Comparison of ENCODE assay signal across 26 cellular contexts in the genomic region with DNA sequence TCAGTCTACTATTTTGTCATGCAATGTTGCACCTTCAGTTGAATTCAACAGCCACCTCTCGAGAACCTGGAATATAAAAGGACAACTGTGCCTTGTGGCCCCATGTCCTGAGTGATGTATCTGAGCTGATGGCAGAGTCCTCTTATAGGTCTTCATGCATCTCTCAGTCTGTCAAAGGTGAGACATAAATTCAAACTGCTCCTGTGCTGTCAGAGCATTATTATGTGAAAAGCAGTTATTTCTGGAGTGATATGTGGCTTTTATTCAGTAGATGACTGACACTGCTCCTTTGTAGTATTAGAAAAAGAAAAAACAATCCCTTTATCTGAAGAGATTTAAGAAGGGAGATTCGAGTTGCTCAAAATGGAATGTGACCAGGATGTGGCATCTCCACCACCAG. TPM values are rescaled to one million over a fixed set of nuclear protein-coding genes. Genes with fewer than 3 reads are reported as not detected.
DNase-seq lines count a peak whose midpoint lies in the region; ATAC-seq, FAIRE-seq and TF ChIP-seq lines count a peak whose summit lies in the region.
"Had no signal": no experiment of that assay in that cellular context is flagged by ENCODE, and none has a peak within 500 bp of the region (broad histone marks: within the 10 kb centered on the region; RNA-seq: fewer than 3 reads in every experiment).

No MANE protein-coding gene starts in this region.

- no peak for DNase-seq in activated CD4-positive, alpha-beta T cell treated with anti-CD3 and anti-CD28 coated beads, Interleukin-2, amount 10 ng/mL, durations not matched to agents 24 days and 14 days
- DNase-seq in activated CD4-positive, alpha-beta T cell treated with anti-CD3 and anti-CD28 coated beads for 48 hours, result no peak
- no peak for DNase-seq in CD4-positive, alpha-beta T cell
- DNase-seq in T-cell (no peak), epithelial cell of prostate (ENCODE audit: low read depth, low spot score) (no peak), AG08395 (ENCODE audit: low spot score) (no peak), urothelium cell line (ENCODE audit: low spot score) (no peak)
- DNase-seq: amygdala; cortex of kidney; GOT3; mesendoderm; NCI-H1105 treated with DMSO at 0.1 percent for 48 hours; NCI-H2029 treated with DMSO at 0.1 percent for 48 hours; NCI-H345; NCI-H82; retina; SHP77 treated with DMSO at 0.1 percent for 48 hours; spleen; stimulated activated CD4-positive, alpha-beta T cell treated with anti-CD3 and anti-CD28 coated beads, Interleukin-4, amount 100 ng/mL, for 24 hours; T-helper 1 cell had no signal

- H3K4me3 Mint-ChIP-seq in activated CD4-positive, alpha-beta T cell treated with anti-CD3 and anti-CD28 coated beads, Interleukin-2, amount 10 ng/mL, durations not matched to agents 24 days and 14 days, result peak overlapping the region; percentile 78
- H3K4me3 Mint-ChIP-seq in CD4-positive, alpha-beta T cell, result no peak overlapping the region
- no peak overlapping the region for H3K4me3 Mint-ChIP-seq in T-cell
- H3K4me3 Mint-ChIP-seq: B cell, type B pancreatic cell had no signal

- no peak for FAIRE-seq in urothelium cell line (lab: Jason Lieb, UNC)
- FAIRE-seq: D721Med, endometrium had no signal

- H3K27ac ChIP-seq in CD4-positive, alpha-beta T cell (ENCODE audit: low read depth, low read length), result no peak overlapping the region
- peak overlapping the region; percentile 100 for H3K27ac ChIP-seq in epithelial cell of prostate
- H3K27ac ChIP-seq: HL-60 had no signal

- no peak for ATAC-seq in CD4-positive, alpha-beta T cell (ENCODE audit: poor library complexity)
- no peak for ATAC-seq in T-cell (replicated peaks in 1 of 4)
- ATAC-seq in HG02981 (IDR thresholded peaks at IDR 0.05; ENCODE audit: unreplicated experiment), result no peak

- H3K36me3 Mint-ChIP-seq in activated CD4-positive, alpha-beta T cell treated with anti-CD3 and anti-CD28 coated beads, Interleukin-2, amount 10 ng/mL, durations not matched to agents 24 days and 14 days (ENCODE audit: low read depth), result peaks cover 69% of the 10 kb centered on the region
- H3K36me3 Mint-ChIP-seq in CD4-positive, alpha-beta T cell (ENCODE audit: low read depth), result peaks cover 89% of the 10 kb centered on the region
- H3K36me3 Mint-ChIP-seq in T-cell, result peaks cover 59% of the 10 kb centered on the region

- no peaks in the 10 kb centered on the region for H3K27me3 Mint-ChIP-seq in activated CD4-positive, alpha-beta T cell treated with anti-CD3 and anti-CD28 coated beads, Interleukin-2, amount 10 ng/mL, durations not matched to agents 24 days and 14 days
- H3K27me3 Mint-ChIP-seq in CD4-positive, alpha-beta T cell, result no peaks in the 10 kb centered on the region
- H3K27me3 Mint-ChIP-seq in T-cell, result no peaks in the 10 kb centered on the region
- H3K27me3 Mint-ChIP-seq: B cell, type B pancreatic cell had no signal

- no peaks in the 10 kb centered on the region for H3K9me3 Mint-ChIP-seq in activated CD4-positive, alpha-beta T cell treated with anti-CD3 and anti-CD28 coated beads, Interleukin-2, amount 10 ng/mL, durations not matched to agents 24 days and 14 days
- no peaks in the 10 kb centered on the region for H3K9me3 Mint-ChIP-seq in CD4-positive, alpha-beta T cell
- no peaks in the 10 kb centered on the region for H3K9me3 Mint-ChIP-seq in T-cell
- H3K9me3 Mint-ChIP-seq: type B pancreatic cell had no signal

- CTCF ChIA-PET in CD4-positive, alpha-beta T cell (lab: Charles Lee), result interaction anchor here (1.4 to 2.9 kb wide), 4 partner anchors 16 to 52 kb away, joined by 5 to 11 read pairs (median 8); no protein-coding TSS in a partner anchor
- CTCF ChIA-PET in T-cell (lab: Charles Lee), result interaction anchor here in 1 of 2 donors (0.9 to 1.9 kb wide), 2 partner anchors 16 to 17 kb away, joined by 3 to 7 read pairs; no protein-coding TSS in a partner anchor

- intact Hi-C loops in activated CD4-positive, alpha-beta T cell treated with anti-CD3 and anti-CD28 coated beads, Interleukin-2, amount 10 ng/mL, durations not matched to agents 24 days and 14 days (cut with micrococcal nuclease), result loop anchor here (2.0 kb wide), 1 partner anchor 16 kb away; no protein-coding TSS in a partner anchor
- intact Hi-C loops in CD4-positive, alpha-beta T cell (cut with DNase I, micrococcal nuclease), result no loop called here

- peak overlapping the region; percentile 92 for H3K27ac Mint-ChIP-seq in activated CD4-positive, alpha-beta T cell treated with anti-CD3 and anti-CD28 coated beads, Interleukin-2, amount 10 ng/mL, durations not matched to agents 24 days and 14 days
- peak overlapping the region; percentile 69 for H3K27ac Mint-ChIP-seq in CD4-positive, alpha-beta T cell
- peak overlapping the region; percentile 16 to 47 for H3K27ac Mint-ChIP-seq in T-cell

- no peaks in the 10 kb centered on the region for H3K27me3 ChIP-seq in CD4-positive, alpha-beta T cell (ENCODE audit: control insufficient read depth, insufficient read depth, low read length)
- H3K27me3 ChIP-seq: spleen had no signal

- TF ChIP-seq CTCF in CD4-positive, alpha-beta T cell (IDR thresholded peaks at IDR 0.05), result no peak

- H3K4me1 Mint-ChIP-seq in activated CD4-positive, alpha-beta T cell treated with anti-CD3 and anti-CD28 coated beads, Interleukin-2, amount 10 ng/mL, durations not matched to agents 24 days and 14 days, result peaks cover 61% of the 10 kb centered on the region
- peaks cover 55% of the 10 kb centered on the region for H3K4me1 Mint-ChIP-seq in CD4-positive, alpha-beta T cell (ENCODE audit: low read depth)
- peaks cover 53 to 63% (median 63%) of the 10 kb centered on the region in 3 donors for H3K4me1 Mint-ChIP-seq in T-cell

- POLR2A ChIA-PET in CD4-positive, alpha-beta T cell (lab: Charles Lee), result interaction anchor here (1.0 kb wide), 1 partner anchor 9 kb away, joined by 3 read pairs; no protein-coding TSS in a partner anchor
- POLR2A ChIA-PET in T-cell (lab: Charles Lee), result no interaction called here

- no peaks in the 10 kb centered on the region for H3K9me3 ChIP-seq in CD4-positive, alpha-beta T cell (ENCODE audit: control insufficient read depth, low read length)
- H3K9me3 ChIP-seq: spleen had no signal

RNA-seq across cellular contexts. Expression of gene S100A10, which starts 8.4 kb away (rescaled TPM):
- 103 and 107 TPM in 2 replicates for total RNA-seq in activated CD4-positive, alpha-beta T cell treated with anti-CD3 and anti-CD28 coated beads, Interleukin-2, amount 10 ng/mL, durations not matched to agents 24 days and 14 days
- 100 to 1,000 TPM; 189 to 204 TPM for total RNA-seq in CD4-positive, alpha-beta T cell
- 100 to 1,000 TPM; 157 to 277 (median 264) TPM for total RNA-seq in T-cell

RNA-seq across cellular contexts. Expression of gene S100A11, which starts 51.5 kb away (rescaled TPM):
- total RNA-seq in activated CD4-positive, alpha-beta T cell treated with anti-CD3 and anti-CD28 coated beads, Interleukin-2, amount 10 ng/mL, durations not matched to agents 24 days and 14 days, result 218 TPM in 2 replicates
- total RNA-seq in CD4-positive, alpha-beta T cell, result 10 to 100 TPM; 23.6 to 24.1 TPM
- 100 to 1,000 TPM in 3 of 5 donors, 10 to 100 TPM in 2; 37.3 to 254 (median 195) TPM for total RNA-seq in T-cell

Comparison
In these comparisons a context has a peak if more than half of its experiments do, and no peak if none do; other contexts are left out.
1. H3K27ac Mint-ChIP-seq: peak in every context shown above with its lines; median percentile 92 in activated CD4-positive, alpha-beta T cell treated with anti-CD3 and anti-CD28 coated beads, Interleukin-2, amount 10 ng/mL, durations not matched to agents 24 days and 14 days; 69 in CD4-positive, alpha-beta T cell; 32 in T-cell.